8 cellular contexts compared by ENCODE assay signal in genomic region chr21:42234464-42235241, GRCh38. TPM values are rescaled to one million over a fixed set of nuclear protein-coding genes. Genes with fewer than 3 reads are reported as not detected.
A peak's percentile ranks its signal among the peaks of the same experiment; 100 is the strongest.
DNase-seq lines count a peak whose midpoint lies in the region; ATAC-seq, FAIRE-seq and TF ChIP-seq lines count a peak whose summit lies in the region.

No MANE protein-coding gene starts in this region.

- no peaks in the 10 kb centered on the region for H3K9me3 Mint-ChIP-seq in progenitor cell of endocrine pancreas (ENCODE audit: low read depth)

- FAIRE-seq in urothelium cell line (lab: Jason Lieb, UNC): no peak

- peak overlapping the region; percentile 43 for H3K4me3 ChIP-seq in LNCaP clone FGC (ENCODE audit: low read depth, low read length)

- peak overlapping the region; percentile 72 for H3K4me3 Mint-ChIP-seq in progenitor cell of endocrine pancreas (ENCODE audit: low read depth)

- peaks cover 32% of the 10 kb centered on the region for H3K4me1 Mint-ChIP-seq in progenitor cell of endocrine pancreas (ENCODE audit: low read depth)

- peak overlapping the region; percentile 94 for H3K27ac Mint-ChIP-seq in progenitor cell of endocrine pancreas

- TF ChIP-seq CTCF in LNCaP clone FGC (IDR thresholded peaks at IDR 0.05; ENCODE audit: control insufficient read depth, extremely low read depth, insufficient read depth): no peak
- TF ChIP-seq CTCF in progenitor cell of endocrine pancreas (IDR thresholded peaks at IDR 0.05; ENCODE audit: unreplicated experiment): no peak

- peak; percentile 72 for ATAC-seq in left ventricle myocardium superior

- intact Hi-C loops in left ventricle myocardium superior (cut with micrococcal nuclease): no loop called here

- H3K27me3 Mint-ChIP-seq in progenitor cell of endocrine pancreas: peaks cover 47% of the 10 kb centered on the region

- H3K36me3 Mint-ChIP-seq in progenitor cell of endocrine pancreas (ENCODE audit: insufficient read depth): no peaks in the 10 kb centered on the region

- DNase-seq in NOMO-1 (lab: John Stamatoyannopoulos, UW; ENCODE audit: unreplicated experiment in 2 of 2): peak; percentile 23 to 51
- no peak for DNase-seq in NOMO-1 treated with dmso at 0.1 percent for 144 hours (lab: John Stamatoyannopoulos, UW; ENCODE audit: unreplicated experiment)
- no peak for DNase-seq in LNCaP clone FGC (ENCODE audit: low read depth)
- peak; percentile 81 for DNase-seq in SW480 (ENCODE audit: low spot score)
- DNase-seq in activated naive CD8-positive, alpha-beta T cell treated with anti-CD3 and anti-CD28 coated beads, Interleukin-2, amount 50 U/mL, for 16 hours (ENCODE audit: low read depth, low spot score): peak; percentile 41
- peak; percentile 87 for DNase-seq in left ventricle myocardium superior
- DNase-seq in progenitor cell of endocrine pancreas (ENCODE audit: low spot score, unreplicated experiment): peak; percentile 66
- DNase-seq in urothelium cell line (ENCODE audit: low spot score): peak; percentile 84

RNA-seq across cellular contexts. Expression of gene ABCG1, which starts 15.7 kb away (rescaled TPM):
- 11.1 TPM for total RNA-seq in left ventricle myocardium superior
- total RNA-seq in progenitor cell of endocrine pancreas: 3.7 and 4.6 TPM in 2 replicates

Comparison
In these comparisons a context has a peak if more than half of its experiments do, and no peak if none do; other contexts are left out.
1. DNase-seq: peak in NOMO-1 (2 of 2), SW480 (single experiment), activated naive CD8-positive, alpha-beta T cell treated with anti-CD3 and anti-CD28 coated beads, Interleukin-2, amount 50 U/mL, for 16 hours (single experiment), left ventricle myocardium superior (single experiment), progenitor cell of endocrine pancreas (single experiment) and urothelium cell line (single experiment); none in NOMO-1 treated with dmso at 0.1 percent for 144 hours (single experiment) and LNCaP clone FGC (single experiment).